Comparison of ENCODE assay signal across 1 cellular context in genomic region chr9:131046581-131047202, GRCh38.
A peak's percentile ranks its signal among the peaks of the same experiment; 100 is the strongest.
TF ChIP-seq lines count a peak whose summit lies in the region.

No MANE protein-coding gene starts in this region.

TF ChIP-seq in HepG2, 621 proteins besides CTCF, POLR2A, EP300 and RAD21 (continued from another document):
- TF ChIP-seq MXD1 (CRISPR knock-in tag; IDR thresholded peaks at IDR 0.05) (no peak), EED (CRISPR knock-in tag; IDR thresholded peaks at IDR 0.05) (no peak), NCOA5 (CRISPR knock-in tag; IDR thresholded peaks at IDR 0.05) (no peak), ZNF761 (CRISPR knock-in tag; conservative IDR thresholded peaks at IDR 0.05) (no peak), FOXO4 (CRISPR knock-in tag; conservative IDR thresholded peaks at IDR 0.05) (no peak), ZNF768 (CRISPR knock-in tag; IDR thresholded peaks at IDR 0.05) (peak; percentile 41; the same call in 1 of the 2 replicates), SRY (CRISPR knock-in tag; IDR thresholded peaks at IDR 0.05) (no peak), ZNF224 (CRISPR knock-in tag; IDR thresholded peaks at IDR 0.05) (no peak), TBL1XR1 (IDR thresholded peaks at IDR 0.05; ENCODE audit: borderline replicate concordance, low read length, partially characterized antibody) (no peak)
